ENCODE assay signal across 18 cellular contexts in genomic region chr1:182367928-182368327, GRCh38. TPM values are rescaled to one million over a fixed set of nuclear protein-coding genes. Genes with fewer than 3 reads are reported as not detected.
DNase-seq lines count a peak whose midpoint lies in the region; ATAC-seq, FAIRE-seq and TF ChIP-seq lines count a peak whose summit lies in the region.
"Had no signal": no experiment of that assay in that cellular context is flagged by ENCODE, and none has a peak within 500 bp of the region (broad histone marks: within the 10 kb centered on the region; RNA-seq: fewer than 3 reads in every experiment).

No MANE protein-coding gene starts in this region.

- TF ChIP-seq CTCF in left ventricle myocardium inferior (IDR thresholded peaks at IDR 0.05; ENCODE audit: borderline replicate concordance) (no peak), K562 (IDR thresholded peaks at IDR 0.05 in 2 of 3, conservative IDR thresholded peaks at IDR 0.05 in 1 of 3; ENCODE audit: insufficient read depth in 2 of 3, low read depth in 1 of 3, low read length in 3 of 3) (no peak), fibroblast of the aortic adventitia (IDR thresholded peaks at IDR 0.05; ENCODE audit: insufficient read depth, low read length) (no peak), HFFc6 (IDR thresholded peaks at IDR 0.05) (no peak)

- DNase-seq in left ventricle myocardium superior, result no peak
- no peak for DNase-seq in left ventricle myocardium inferior
- DNase-seq in K562 (ENCODE audit: extremely low read depth in 1 of 4, low spot score in 3 of 4), result no peak
- peak; percentile 11 for DNase-seq in fibroblast of the aortic adventitia (ENCODE audit: low read depth)
- DNase-seq in HFFc6, result no peak
- no peak for DNase-seq in NCI-H187 treated with DMSO at 0.1 percent for 48 hours (lab: John Stamatoyannopoulos, UW)
- no peak for DNase-seq in GOT3 (lab: John Stamatoyannopoulos, UW)
- DNase-seq: BE2C; Caco-2; CD4-positive, alpha-beta memory T cell; DND-41; GF-D8; H9 had no signal

- intact Hi-C loops in left ventricle myocardium superior (cut with micrococcal nuclease) (no loop called here), left ventricle myocardium inferior (cut with micrococcal nuclease) (no loop called here), K562 (cut with micrococcal nuclease) (no loop called here)

- H4K20me1 ChIP-seq in K562 (replicated peaks; ENCODE audit: control insufficient read depth, insufficient read depth, low read length), result no peaks in the 10 kb centered on the region

- H3K79me2 ChIP-seq in K562 (ENCODE audit: control insufficient read depth, insufficient read depth, low read length), result no peaks in the 10 kb centered on the region

- peak; percentile 38 for ATAC-seq in left ventricle myocardium superior
- ATAC-seq in K562, result no peak
- ATAC-seq: GM23338, HepG2 had no signal

- no peaks in the 10 kb centered on the region for H3K9me1 ChIP-seq in K562 (ENCODE audit: control insufficient read depth, insufficient read depth, low read length)

- no peaks in the 10 kb centered on the region for H3K36me3 ChIP-seq in left ventricle myocardium inferior
- no peaks in the 10 kb centered on the region for H3K36me3 ChIP-seq in K562 (ENCODE audit: control insufficient read depth, insufficient read depth, low read length)
- H3K36me3 ChIP-seq: BE2C had no signal

- no peak for TF ChIP-seq RAD21 in K562 (CRISPR knock-in tag; conservative IDR thresholded peaks at IDR 0.05 in 1 of 2, IDR thresholded peaks at IDR 0.05 in 1 of 2)

- BruUV-seq in K562 (replicated peaks; lab: Mats Ljungman, UMichigan), result no TSS peak

- H3K4me3 Mint-ChIP-seq in HFFc6, result no peak overlapping the region
- H3K4me3 Mint-ChIP-seq: CD4-positive, alpha-beta memory T cell; GM23338; H9 had no signal

- CTCF ChIA-PET in K562 (lab: Yijun Ruan, JAX; ENCODE audit: low intra/inter-chr PET ratio), result no interaction called here

- POLR2A ChIA-PET in K562 (lab: Yijun Ruan, JAX), result interaction anchor here (0.7 to 2.1 kb wide), 7 partner anchors 8 to 22 kb away, joined by 3 to 7 read pairs (median 4); no protein-coding TSS in a partner anchor

- no peaks in the 10 kb centered on the region for H3K27me3 ChIP-seq in left ventricle myocardium inferior (ENCODE audit: low read depth)
- no peaks in the 10 kb centered on the region for H3K27me3 ChIP-seq in K562 (ENCODE audit: control insufficient read depth in 2 of 2, insufficient read depth in 2 of 2, low read length in 2 of 2)

- H3K9ac ChIP-seq in K562 (ENCODE audit: insufficient read depth in 1 of 2, low read depth in 2 of 2, low read length in 2 of 2), result no peak overlapping the region

- 71% methylated on average over 2 of the region's 2 CpGs for WGBS in K562 (ENCODE audit: insufficient coverage, low coverage, missing lambda C conversion rate)

- H3K9me3 Mint-ChIP-seq in HFFc6, result no peaks in the 10 kb centered on the region
- H3K9me3 Mint-ChIP-seq: GM23338, H9 had no signal

- H3K4me2 ChIP-seq in K562 (ENCODE audit: insufficient read depth, low read length), result no peak overlapping the region
- H3K4me2 ChIP-seq: GM23338 had no signal

- H3K36me3 Mint-ChIP-seq in HFFc6 (ENCODE audit: low read depth), result no peaks in the 10 kb centered on the region
- H3K36me3 Mint-ChIP-seq: CD4-positive, alpha-beta memory T cell had no signal

- no peak overlapping the region for H3K27ac Mint-ChIP-seq in HFFc6
- H3K27ac Mint-ChIP-seq: CD4-positive, alpha-beta memory T cell; GM23338; H9 had no signal

- in situ Hi-C loops in K562 (cut with MboI), result no loop called here

- FAIRE-seq in K562 (lab: Jason Lieb, UNC), result no peak
- FAIRE-seq: A204.1, HepG2, HTR-8/SVneo had no signal

- no peaks in the 10 kb centered on the region for H3K9me3 ChIP-seq in left ventricle myocardium inferior (replicated peaks)
- H3K9me3 ChIP-seq in K562 (replicated peaks; ENCODE audit: control insufficient read depth, insufficient read depth, low read depth, low read length), result no peaks in the 10 kb centered on the region
- H3K9me3 ChIP-seq: BE2C, Caco-2 had no signal

- H3K27me3 Mint-ChIP-seq in HFFc6 (ENCODE audit: insufficient read depth), result peaks cover 24% of the 10 kb centered on the region

- H3K4me1 ChIP-seq in left ventricle myocardium inferior (peaks cover 19% of the 10 kb centered on the region), K562 (replicated peaks in 1 of 2; ENCODE audit: control insufficient read depth in 2 of 2, insufficient read depth in 2 of 2, low read length in 2 of 2) (peaks cover 5 to 13% of the 10 kb centered on the region in 2 experiments; a peak in 4 of 5 replicates)
- H3K4me1 ChIP-seq: BE2C, Caco-2 had no signal

- TF ChIP-seq POLR2A in K562 (conservative IDR thresholded peaks at IDR 0.05), result no peak

- peaks cover 11% of the 10 kb centered on the region; the same call in 1 of the 2 replicates for H3K4me1 Mint-ChIP-seq in HFFc6 (ENCODE audit: low read depth)
- H3K4me1 Mint-ChIP-seq: CD4-positive, alpha-beta memory T cell had no signal

- peak overlapping the region; percentile 85 for H2AFZ ChIP-seq in K562 (ENCODE audit: low read depth, low read length)
- H2AFZ ChIP-seq: GM23338 had no signal

- no peak for TF ChIP-seq EP300 in K562 (IDR thresholded peaks at IDR 0.05; ENCODE audit: low read length)

- H3K27ac ChIP-seq in left ventricle myocardium inferior (replicated peaks) (no peak overlapping the region), K562 (ENCODE audit: extremely low read depth, low read depth, low read length) (no peak overlapping the region)
- H3K27ac ChIP-seq: C4-2B had no signal

- H3K4me3 ChIP-seq in left ventricle myocardium inferior (no peak overlapping the region), K562 (no peak overlapping the region), fibroblast of the aortic adventitia (ENCODE audit: low read depth, low read length) (no peak overlapping the region)
- H3K4me3 ChIP-seq: GM23338 had no signal

TF ChIP-seq in K562, 482 proteins besides CTCF, POLR2A, EP300 and RAD21 (continues in another document):
- TF ChIP-seq EWSR1 (IDR thresholded peaks at IDR 0.05; ENCODE audit: borderline replicate concordance, low read depth, partially characterized antibody) (no peak), MLX (CRISPR knock-in tag; conservative IDR thresholded peaks at IDR 0.05) (no peak), CREBBP (IDR thresholded peaks at IDR 0.05; ENCODE audit: low read depth, low read length) (no peak), MEF2A (IDR thresholded peaks at IDR 0.05; ENCODE audit: control insufficient read depth, low read depth, low read length) (no peak), ZNF384 (IDR thresholded peaks at IDR 0.05; ENCODE audit: low read depth, low read length) (no peak), GATAD2A (IDR thresholded peaks at IDR 0.05) (no peak)

RNA-seq across cellular contexts. Expression of gene GLUL, which starts 23.7 kb away (rescaled TPM):
- 377 TPM for total RNA-seq in left ventricle myocardium superior
- total RNA-seq in left ventricle myocardium inferior, result 368 TPM
- total RNA-seq in K562 (2011; cell fraction: chromatin; rRNA removed; ENCODE audit: low replicate concordance), result 353 and 537 TPM in 2 replicates
- 306 and 377 TPM in 2 replicates for total RNA-seq in K562 (2011; cell fraction: nucleolus; rRNA removed)
- 320 and 329 TPM in 2 replicates for total RNA-seq in K562 (2011; cell fraction: nucleoplasm; rRNA removed)
- total RNA-seq in K562 (2014; rRNA removed), result 1,168 and 1,338 TPM in 2 replicates
- 978 and 1,172 TPM in 2 replicates for total RNA-seq in K562 (2014; rRNA removed; fragmentation: Illumina TruSeq; extraction: Trizol)
- 1,097 and 1,128 TPM in 2 replicates for total RNA-seq in K562 (2015; rRNA removed; fragmentation: Illumina TruSeq; extraction: Trizol)
- total RNA-seq in K562 (2021), result 1,495 and 1,708 TPM in 2 replicates
- 1,124 and 1,949 TPM in 2 replicates for polyA plus RNA-seq in K562 (2011; rRNA removed)
- polyA plus RNA-seq in K562 (2011; cell fraction: cytosol; rRNA removed), result 1,419 and 1,471 TPM in 2 replicates
- polyA plus RNA-seq in K562 (2011; cell fraction: nucleus; rRNA removed), result 1,593 and 1,917 TPM in 2 replicates
- 978 and 1,541 TPM in 2 replicates for polyA plus RNA-seq in K562 (2012)
- 1,620 and 1,897 TPM in 2 replicates for polyA plus RNA-seq in K562 (2014; fragmentation: Illumina TruSeq; extraction: Trizol)
- polyA plus RNA-seq in K562 (2014; fragmentation: Nextera tagmentation; extraction: Ambion mirVana), result 1,000 to 10,000 TPM; 3,526 to 4,222 TPM
- polyA plus RNA-seq in K562 (2014; rRNA removed), result 1,054 and 1,088 TPM in 2 replicates
- 1,787 and 2,204 TPM in 2 replicates for polyA minus RNA-seq in K562 (2011; rRNA and poly(A)+ RNA removed)
- polyA minus RNA-seq in K562 (2011; cell fraction: cytosol; rRNA and poly(A)+ RNA removed), result 1,505 and 2,135 TPM in 2 replicates
- 254 and 603 TPM in 2 replicates for polyA minus RNA-seq in K562 (2011; cell fraction: nucleus; rRNA and poly(A)+ RNA removed)
- 136 and 296 TPM in 2 replicates for total RNA-seq in fibroblast of the aortic adventitia (ENCODE audit: low replicate concordance)
- total RNA-seq in HFFc6 (2021; fragmentation: NEBNext Ultra II Directional; extraction: Animal tissue kit (Norgen Biotek cat#: 25700)), result 100 to 1,000 TPM; 124 to 194 (median 176) TPM

RNA-seq across cellular contexts. Expression of gene TEDDM1, which starts 32.5 kb away (rescaled TPM):
- total RNA-seq in left ventricle myocardium superior (not detected), left ventricle myocardium inferior (not detected), K562 (2014; rRNA removed) (not detected in 2 replicates), K562 (2014; rRNA removed; fragmentation: Illumina TruSeq; extraction: Trizol) (not detected in 2 replicates), K562 (2015; rRNA removed; fragmentation: Illumina TruSeq; extraction: Trizol) (not detected in 2 replicates), K562 (2021) (not detected in 2 replicates), fibroblast of the aortic adventitia (ENCODE audit: low replicate concordance) (not detected in 2 replicates)
- not detected in 2 replicates for total RNA-seq in K562 (2011; cell fraction: chromatin; rRNA removed; ENCODE audit: low replicate concordance)
- not detected in 2 replicates for total RNA-seq in K562 (2011; cell fraction: nucleolus; rRNA removed)
- not detected in 2 replicates for total RNA-seq in K562 (2011; cell fraction: nucleoplasm; rRNA removed)
- polyA plus RNA-seq in K562 (2011; rRNA removed) (not detected in 2 replicates), K562 (2014; fragmentation: Illumina TruSeq; extraction: Trizol) (not detected in 2 replicates), K562 (2014; fragmentation: Nextera tagmentation; extraction: Ambion mirVana) (not detected), K562 (2014; rRNA removed) (not detected in 2 replicates)
- not detected in 2 replicates for polyA plus RNA-seq in K562 (2011; cell fraction: cytosol; rRNA removed)
- polyA plus RNA-seq in K562 (2011; cell fraction: nucleus; rRNA removed), result not detected in 2 replicates
- 0.10 TPM in 1 of 2 replicates, not detected in the other for polyA plus RNA-seq in K562 (2012)
- polyA minus RNA-seq in K562 (2011; rRNA and poly(A)+ RNA removed), result not detected in 2 replicates
- not detected in 2 replicates for polyA minus RNA-seq in K562 (2011; cell fraction: cytosol; rRNA and poly(A)+ RNA removed)
- not detected in 2 replicates for polyA minus RNA-seq in K562 (2011; cell fraction: nucleus; rRNA and poly(A)+ RNA removed)
- total RNA-seq in HFFc6 (2021; fragmentation: NEBNext Ultra II Directional; extraction: Animal tissue kit (Norgen Biotek cat#: 25700)), result not detected
- total RNA-seq: Caco-2; CD4-positive, alpha-beta memory T cell; GM23338; H9; HepG2 had no signal
- polyA plus RNA-seq: CD4-positive, alpha-beta memory T cell; GM23338; HepG2 had no signal
